8 cellular contexts compared by ENCODE assay signal in genomic region chrX:54808109-54808604, GRCh38.
DNase-seq lines count a peak whose midpoint lies in the region; ATAC-seq and TF ChIP-seq lines count a peak whose summit lies in the region.

No MANE protein-coding gene starts in this region.

- no peaks in the 10 kb centered on the region for H3K9me3 Mint-ChIP-seq in T-helper 2 cell treated with Interferon-gamma antibody and Interleukin-4, amounts not matched to agents 5 μg/mL and 100 μg/mL, for 36 hours
- H3K9me3 Mint-ChIP-seq in central memory CD8-positive, alpha-beta T cell, result no peaks in the 10 kb centered on the region

- DNase-seq in DMS79 (lab: John Stamatoyannopoulos, UW) (peak; percentile 57), kidney glomerular epithelial cell (lab: John Stamatoyannopoulos, UW) (peak; percentile 6), NOMO-1 (lab: John Stamatoyannopoulos, UW; ENCODE audit: unreplicated experiment in 2 of 2) (no peak)
- DNase-seq in T-helper 2 cell treated with Interferon-gamma antibody and Interleukin-4, amounts not matched to agents 5 μg/mL and 100 μg/mL, for 36 hours (ENCODE audit: low spot score), result no peak
- DNase-seq in central memory CD8-positive, alpha-beta T cell (ENCODE audit: low spot score in 2 of 2), result peak in 1 of 2 donors; percentile 16
- peak; percentile 35 for DNase-seq in stimulated activated CD4-positive, alpha-beta T cell treated with anti-CD3 and anti-CD28 coated beads, Interleukin-12 subunit alpha, Interleukin-12 subunit beta, amount 100 ng/mL, for 4 hours

- H3K27ac Mint-ChIP-seq in T-helper 2 cell treated with Interferon-gamma antibody and Interleukin-4, amounts not matched to agents 5 μg/mL and 100 μg/mL, for 36 hours, result peak overlapping the region; percentile 85
- peak overlapping the region; percentile 97 for H3K27ac Mint-ChIP-seq in central memory CD8-positive, alpha-beta T cell (ENCODE audit: low read depth)

- H3K36me3 Mint-ChIP-seq in T-helper 2 cell treated with Interferon-gamma antibody and Interleukin-4, amounts not matched to agents 5 μg/mL and 100 μg/mL, for 36 hours (ENCODE audit: low read depth), result peaks cover 10% of the 10 kb centered on the region
- peaks cover 34% of the 10 kb centered on the region for H3K36me3 Mint-ChIP-seq in central memory CD8-positive, alpha-beta T cell (ENCODE audit: insufficient read depth)

- TF ChIP-seq RAD21 in Ishikawa (IDR thresholded peaks at IDR 0.05; ENCODE audit: low read depth), result no peak

- peaks cover 22% of the 10 kb centered on the region for H3K27me3 Mint-ChIP-seq in T-helper 2 cell treated with Interferon-gamma antibody and Interleukin-4, amounts not matched to agents 5 μg/mL and 100 μg/mL, for 36 hours (ENCODE audit: low read depth)
- H3K27me3 Mint-ChIP-seq in central memory CD8-positive, alpha-beta T cell, result no peaks in the 10 kb centered on the region

- peak overlapping the region; percentile 93 for H3K4me3 Mint-ChIP-seq in T-helper 2 cell treated with Interferon-gamma antibody and Interleukin-4, amounts not matched to agents 5 μg/mL and 100 μg/mL, for 36 hours
- H3K4me3 Mint-ChIP-seq in central memory CD8-positive, alpha-beta T cell, result peak overlapping the region; percentile 88

- peaks cover 13% of the 10 kb centered on the region for H3K4me1 Mint-ChIP-seq in T-helper 2 cell treated with Interferon-gamma antibody and Interleukin-4, amounts not matched to agents 5 μg/mL and 100 μg/mL, for 36 hours (ENCODE audit: low read depth)
- peaks cover 26% of the 10 kb centered on the region for H3K4me1 Mint-ChIP-seq in central memory CD8-positive, alpha-beta T cell

- peak; percentile 30 for ATAC-seq in GM21515 (IDR thresholded peaks at IDR 0.05; ENCODE audit: unreplicated experiment)
- ATAC-seq in central memory CD8-positive, alpha-beta T cell (replicated peaks; ENCODE audit: extremely low read depth, poor library complexity, severe bottlenecking), result peak; percentile 44

- TF ChIP-seq EP300 in Ishikawa (IDR thresholded peaks at IDR 0.05; ENCODE audit: borderline replicate concordance), result no peak

TF ChIP-seq in Ishikawa, 13 proteins besides CTCF, POLR2A, EP300 and RAD21:
- TF ChIP-seq FOXM1 (IDR thresholded peaks at IDR 0.05; ENCODE audit: borderline replicate concordance, low read depth), result no peak
- no peak for TF ChIP-seq MAX (IDR thresholded peaks at IDR 0.05)
- TF ChIP-seq CEBPB (IDR thresholded peaks at IDR 0.05), result no peak
- 0 out of 2 replicates have a peak, but pooled peaks have one; percentile 10 for TF ChIP-seq ZBTB7A (IDR thresholded peaks at IDR 0.05; ENCODE audit: low read depth)
- no peak for TF ChIP-seq CREB1 (IDR thresholded peaks at IDR 0.05; ENCODE audit: low read depth)

Comparison
In these comparisons a context has a peak if more than half of its experiments do, and no peak if none do; other contexts are left out.
1. DNase-seq: peak in DMS79 (single experiment), kidney glomerular epithelial cell (single experiment) and stimulated activated CD4-positive, alpha-beta T cell treated with anti-CD3 and anti-CD28 coated beads, Interleukin-12 subunit alpha, Interleukin-12 subunit beta, amount 100 ng/mL, for 4 hours (single experiment); none in T-helper 2 cell treated with Interferon-gamma antibody and Interleukin-4, amounts not matched to agents 5 μg/mL and 100 μg/mL, for 36 hours (single experiment) and NOMO-1 (0 of 2).